ENCODE assay signal across 8 cellular contexts in the genomic region with DNA sequence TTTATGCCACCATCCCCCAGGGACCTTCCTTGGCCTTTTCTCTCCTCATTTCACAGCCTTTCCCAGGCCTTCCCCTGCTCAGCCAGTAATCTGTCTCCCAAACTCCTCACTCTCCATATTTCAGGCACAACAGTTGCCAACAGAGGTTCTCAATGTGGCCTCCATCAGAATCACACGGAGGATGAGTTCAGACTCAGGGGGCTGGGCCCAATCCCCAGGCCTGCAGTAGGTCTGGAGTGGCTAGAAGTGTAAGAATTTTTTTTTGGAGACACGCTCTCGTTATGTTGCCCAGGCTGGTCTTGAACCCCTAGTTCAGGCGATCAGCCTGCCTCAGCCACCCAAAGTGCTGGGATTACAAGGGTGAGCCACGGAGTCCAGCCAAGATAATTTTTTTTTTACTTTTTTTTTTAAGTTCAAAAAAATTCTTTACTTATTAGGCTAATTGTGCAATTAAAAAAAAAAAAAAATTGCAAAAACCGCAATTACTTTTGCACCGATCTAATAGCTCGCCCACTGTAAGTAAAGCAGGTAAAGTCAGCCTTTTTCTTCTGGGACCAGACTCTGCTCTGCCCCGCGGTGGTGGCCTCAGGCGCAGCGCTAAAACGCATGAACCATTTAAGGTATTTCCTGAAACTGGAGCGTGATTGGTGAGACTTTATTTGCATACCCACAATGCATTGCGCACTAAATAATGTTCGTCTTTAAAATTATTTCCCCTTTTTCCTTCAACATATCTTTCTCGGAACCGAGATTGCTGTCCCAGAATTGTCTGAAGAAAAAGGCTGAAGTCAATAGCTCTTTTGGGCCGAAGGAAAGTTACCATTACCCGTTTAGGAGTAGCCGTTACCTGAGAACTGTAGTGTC. TPM values are rescaled to one million over a fixed set of nuclear protein-coding genes. Genes with fewer than 3 reads are reported as not detected.
DNase-seq lines count a peak whose midpoint lies in the region; ATAC-seq, FAIRE-seq and TF ChIP-seq lines count a peak whose summit lies in the region.

No MANE protein-coding gene starts in this region.

- intact Hi-C loops in kidney (cut with DNase I), result no loop called here

- peak; percentile 97 for FAIRE-seq in kidney (lab: Jason Lieb, UNC)

- TF ChIP-seq CTCF in AG09319 (IDR thresholded peaks at IDR 0.05; ENCODE audit: low read depth, low read length) (peak; percentile 76), kidney (IDR thresholded peaks at IDR 0.05; ENCODE audit: borderline replicate concordance, extremely low read depth, insufficient read depth) (peak; percentile 84)

- H3K4me1 ChIP-seq in kidney (ENCODE audit: control insufficient read depth in 1 of 2, insufficient read depth in 1 of 2, low read depth in 1 of 2, low read length in 2 of 2), result no peaks in the 10 kb centered on the region

- H3K36me3 ChIP-seq in kidney (ENCODE audit: control insufficient read depth in 1 of 2, insufficient read depth in 2 of 2, low read length in 2 of 2), result no peaks in the 10 kb centered on the region

- H3K9ac ChIP-seq in kidney (ENCODE audit: low read length in 2 of 2), result peak overlapping the region; percentile 99

- peak; percentile 90 for DNase-seq in AG09319 (ENCODE audit: extremely low read depth, low read depth)
- peak; percentile 97 for DNase-seq in NCI-H446 treated with DMSO at 0.1 percent for 48 hours (lab: John Stamatoyannopoulos, UW)
- peak; percentile 82 for DNase-seq in activated CD4-positive, alpha-beta T cell treated with anti-CD3 and anti-CD28 coated beads for 1 hour
- peak; percentile 37 to 78 for DNase-seq in cerebellar nuclear complex (lab: John Stamatoyannopoulos, UW)
- DNase-seq in kidney, result peak; percentile 97
- DNase-seq in stimulated activated CD4-positive, alpha-beta T cell treated with anti-CD3 and anti-CD28 coated beads, Interleukin-12 subunit alpha, Interleukin-12 subunit beta, amount 100 ng/mL, for 48 hours (ENCODE audit: low read depth in 2 of 3, low spot score in 1 of 3), result peak; percentile 82 to 97 (median 85)

- no peaks in the 10 kb centered on the region for H3K9me3 ChIP-seq in kidney (ENCODE audit: control insufficient read depth in 1 of 2, low read length in 2 of 2)

- ATAC-seq in GM19025 (IDR thresholded peaks at IDR 0.05; ENCODE audit: low read depth, unreplicated experiment) (peak; percentile 28), HG03432 (IDR thresholded peaks at IDR 0.05; ENCODE audit: unreplicated experiment) (peak; percentile 49)

- H3K4me3 ChIP-seq in kidney (ENCODE audit: low read length in 2 of 2), result peak overlapping the region; percentile 85 to 94

- H3K27ac ChIP-seq in kidney (ENCODE audit: low read depth in 2 of 2, low read length in 2 of 2), result peak overlapping the region; percentile 97 to 100

RNA-seq across cellular contexts. Expression of a gene that starts 18.7 kb away (rescaled TPM):
- 42.5 TPM for total RNA-seq in kidney
- 52.1 TPM for polyA plus RNA-seq in kidney (ENCODE audit: insufficient read depth, low read depth, low replicate concordance)

RNA-seq across cellular contexts. Expression of a gene that starts 27.0 kb away (rescaled TPM):
- 58.8 TPM for total RNA-seq in kidney
- polyA plus RNA-seq in kidney (ENCODE audit: insufficient read depth, low read depth, low replicate concordance), result 103 TPM

RNA-seq across cellular contexts. Expression of a gene that starts 48.8 kb away (rescaled TPM):
- not detected for total RNA-seq in kidney
- polyA plus RNA-seq in kidney (ENCODE audit: insufficient read depth, low read depth, low replicate concordance), result not detected

RNA-seq across cellular contexts. Expression of a gene that starts 59.9 kb away (rescaled TPM):
- total RNA-seq in kidney, result 0.50 TPM
- not detected for polyA plus RNA-seq in kidney (ENCODE audit: insufficient read depth, low read depth, low replicate concordance)

Comparison
In these comparisons a context has a peak if more than half of its experiments do, and no peak if none do; other contexts are left out.
1. Peak in every context shown above with its lines: DNase-seq, ATAC-seq, H3K4me3 ChIP-seq and H3K27ac ChIP-seq.